ENCODE assay signal across 14 cellular contexts in genomic region chr18:39966275-39966674, GRCh38.
DNase-seq lines count a peak whose midpoint lies in the region; TF ChIP-seq lines count a peak whose summit lies in the region.
"Had no signal": no experiment of that assay in that cellular context is flagged by ENCODE, and none has a peak within 500 bp of the region (broad histone marks: within the 10 kb centered on the region; RNA-seq: fewer than 3 reads in every experiment).

No MANE protein-coding gene starts in this region.

- no peaks in the 10 kb centered on the region for H3K36me3 Mint-ChIP-seq in endothelial cell (ENCODE audit: low read depth, unreplicated experiment)
- no peaks in the 10 kb centered on the region for H3K36me3 Mint-ChIP-seq in activated naive CD8-positive, alpha-beta T cell treated with anti-CD3 and anti-CD28 coated beads for 36 hours
- H3K36me3 Mint-ChIP-seq: brain; natural killer cell treated with Interleukin-12 subunit alpha and Interleukin-12 subunit beta and Interleukin-15 and Interleukin-18, amount 100 ng/mL, for 72 hours had no signal

- no peaks in the 10 kb centered on the region for H4K20me1 ChIP-seq in OCI-LY1 (ENCODE audit: insufficient read depth, low read length)

- no peaks in the 10 kb centered on the region for H3K36me3 ChIP-seq in OCI-LY1 (ENCODE audit: insufficient read depth, low read length)
- no peaks in the 10 kb centered on the region for H3K36me3 ChIP-seq in thyroid gland

- no peaks in the 10 kb centered on the region for H3K27me3 Mint-ChIP-seq in endothelial cell (ENCODE audit: unreplicated experiment)
- H3K27me3 Mint-ChIP-seq in activated naive CD8-positive, alpha-beta T cell treated with anti-CD3 and anti-CD28 coated beads for 36 hours: no peaks in the 10 kb centered on the region
- H3K27me3 Mint-ChIP-seq: brain; natural killer cell treated with Interleukin-12 subunit alpha and Interleukin-12 subunit beta and Interleukin-15 and Interleukin-18, amount 100 ng/mL, for 72 hours had no signal

- no peaks in the 10 kb centered on the region for H3F3A ChIP-seq in OCI-LY1 (ENCODE audit: insufficient read depth, low read length)

- no peak overlapping the region for H3K9ac ChIP-seq in OCI-LY1 (ENCODE audit: low read length)

- H3K4me3 ChIP-seq in OCI-LY1 (ENCODE audit: low read depth, low read length, poor library complexity, severe bottlenecking) (no peak overlapping the region), thyroid gland (replicated peaks in 1 of 3) (no peak overlapping the region)
- H3K4me3 ChIP-seq: SK-N-MC, skin epidermis had no signal

- no peaks in the 10 kb centered on the region for H3K79me2 ChIP-seq in OCI-LY1 (ENCODE audit: insufficient read depth, low read length)

- intact Hi-C loops in thyroid gland (cut with DNase I): no loop called here

- H3K27ac ChIP-seq in OCI-LY1 (ENCODE audit: low read depth, low read length, poor library complexity, severe bottlenecking): no peak overlapping the region
- no peak overlapping the region for H3K27ac ChIP-seq in thyroid gland
- H3K27ac ChIP-seq: SK-N-MC, skin epidermis had no signal

- no peak overlapping the region for H2AFZ ChIP-seq in OCI-LY1 (ENCODE audit: low read length)

- peak; percentile 1 for DNase-seq in NCI-H82 (lab: John Stamatoyannopoulos, UW)
- DNase-seq in NCI-H82 treated with DMSO at 0.1 percent for 48 hours (lab: John Stamatoyannopoulos, UW; ENCODE audit: unreplicated experiment): no peak
- no peak for DNase-seq in endothelial cell (ENCODE audit: low spot score)
- DNase-seq in thyroid gland: peak; percentile 5 to 25
- no peak for DNase-seq in activated naive CD8-positive, alpha-beta T cell treated with anti-CD3 and anti-CD28 coated beads for 36 hours
- no peak for DNase-seq in NCI-H345 treated with DMSO at 0.1 percent for 48 hours (lab: John Stamatoyannopoulos, UW; ENCODE audit: unreplicated experiment)
- no peak for DNase-seq in SW480 (ENCODE audit: low spot score)
- DNase-seq: activated T-cell treated with anti-CD3 and anti-CD28 coated beads, Interleukin-2, amount 50 U/mL, for 72 hours; NCI-H345 had no signal

- peak; percentile 12; the same call in 1 of the 2 replicates for TF ChIP-seq CTCF in OCI-LY1 (IDR thresholded peaks at IDR 0.05; ENCODE audit: low read length)
- TF ChIP-seq CTCF in endothelial cell (IDR thresholded peaks at IDR 0.05; ENCODE audit: unreplicated experiment): peak; percentile 79
- TF ChIP-seq CTCF in thyroid gland (IDR thresholded peaks at IDR 0.05): peak in 4 of 6 experiments; percentile 24 to 49 (median 36)

- no peaks in the 10 kb centered on the region for H3K9me2 ChIP-seq in OCI-LY1 (ENCODE audit: low read depth, low read length)

- H3K9me3 ChIP-seq in OCI-LY1 (ENCODE audit: low read length): no peaks in the 10 kb centered on the region
- H3K9me3 ChIP-seq in thyroid gland: no peaks in the 10 kb centered on the region

- H3K27me3 ChIP-seq in OCI-LY1 (ENCODE audit: insufficient read depth, low read length) (no peaks in the 10 kb centered on the region), thyroid gland (no peaks in the 10 kb centered on the region)

- H3K4me1 Mint-ChIP-seq in endothelial cell (ENCODE audit: unreplicated experiment): peaks cover 13% of the 10 kb centered on the region
- no peaks in the 10 kb centered on the region for H3K4me1 Mint-ChIP-seq in activated naive CD8-positive, alpha-beta T cell treated with anti-CD3 and anti-CD28 coated beads for 36 hours

- no peaks in the 10 kb centered on the region for H3K9me3 Mint-ChIP-seq in endothelial cell (ENCODE audit: unreplicated experiment)
- H3K9me3 Mint-ChIP-seq in activated naive CD8-positive, alpha-beta T cell treated with anti-CD3 and anti-CD28 coated beads for 36 hours: peaks cover 3% of the 10 kb centered on the region
- H3K9me3 Mint-ChIP-seq: brain had no signal

- H3K4me1 ChIP-seq in OCI-LY1 (ENCODE audit: insufficient read depth, low read length, severe bottlenecking) (no peaks in the 10 kb centered on the region), thyroid gland (no peaks in the 10 kb centered on the region)

- H3K4me3 Mint-ChIP-seq in endothelial cell (ENCODE audit: unreplicated experiment): no peak overlapping the region
- H3K4me3 Mint-ChIP-seq in activated naive CD8-positive, alpha-beta T cell treated with anti-CD3 and anti-CD28 coated beads for 36 hours: no peak overlapping the region
- H3K4me3 Mint-ChIP-seq: activated T-cell treated with anti-CD3 and anti-CD28 coated beads, Interleukin-2, amount 50 U/mL, for 72 hours; brain; natural killer cell treated with Interleukin-12 subunit alpha and Interleukin-12 subunit beta and Interleukin-15 and Interleukin-18, amount 100 ng/mL, for 72 hours had no signal

- no peak overlapping the region for H3K27ac Mint-ChIP-seq in endothelial cell (ENCODE audit: unreplicated experiment)
- no peak overlapping the region for H3K27ac Mint-ChIP-seq in activated naive CD8-positive, alpha-beta T cell treated with anti-CD3 and anti-CD28 coated beads for 36 hours
- H3K27ac Mint-ChIP-seq: activated T-cell treated with anti-CD3 and anti-CD28 coated beads, Interleukin-2, amount 50 U/mL, for 72 hours; brain; natural killer cell treated with Interleukin-12 subunit alpha and Interleukin-12 subunit beta and Interleukin-15 and Interleukin-18, amount 100 ng/mL, for 72 hours had no signal

- WGBS in thyroid gland, 2 donors: 55 to 56% methylated on average over 3 of the region's 3 CpGs

- no peak overlapping the region for H3K4me2 ChIP-seq in OCI-LY1 (ENCODE audit: low read length)

- TF ChIP-seq POLR2A in thyroid gland (IDR thresholded peaks at IDR 0.05): no peak

Comparison
In these comparisons a context has a peak if more than half of its experiments do, and no peak if none do; other contexts are left out.
1. DNase-seq: peak in NCI-H82 (single experiment) and thyroid gland (2 of 2); none in NCI-H82 treated with DMSO at 0.1 percent for 48 hours (single experiment), endothelial cell (single experiment), activated naive CD8-positive, alpha-beta T cell treated with anti-CD3 and anti-CD28 coated beads for 36 hours (single experiment), NCI-H345 treated with DMSO at 0.1 percent for 48 hours (single experiment) and SW480 (single experiment).
2. CTCF ChIP-seq: peak in every context shown above with its lines; median percentile 79 in endothelial cell; 36 in thyroid gland; 12 in OCI-LY1.